ENCODE assay signal across 10 cellular contexts in genomic region chr1:170765712-170766330, GRCh38.
DNase-seq lines count a peak whose midpoint lies in the region; ATAC-seq, FAIRE-seq and TF ChIP-seq lines count a peak whose summit lies in the region.
"Had no signal": no experiment of that assay in that cellular context is flagged by ENCODE, and none has a peak within 500 bp of the region (broad histone marks: within the 10 kb centered on the region; RNA-seq: fewer than 3 reads in every experiment).

No MANE protein-coding gene starts in this region.

- in situ Hi-C loops in ACHN (cut with HindIII; ENCODE audit: low pct_ligation_motif_present, low pct_unique_long_range_greater_than_20kb, low sequenced_read_pairs): no loop called here
- in situ Hi-C loops in astrocyte of the cerebellum (cut with HindIII; ENCODE audit: low sequenced_read_pairs): no loop called here

- H3K9me1 ChIP-seq in keratinocyte (ENCODE audit: control insufficient read depth, extremely low read depth, insufficient read depth, low read length): no peaks in the 10 kb centered on the region

- no peaks in the 10 kb centered on the region for H4K20me1 ChIP-seq in keratinocyte (ENCODE audit: control insufficient read depth, extremely low read depth, insufficient read depth, low read length)

- TF ChIP-seq CTCF in astrocyte of the cerebellum (IDR thresholded peaks at IDR 0.05; ENCODE audit: low read depth, low read length, missing control alignments) (peak; percentile 56), keratinocyte (optimal IDR thresholded peaks at IDR 0.05 in 1 of 3, IDR thresholded peaks at IDR 0.05 in 1 of 3, conservative IDR thresholded peaks at IDR 0.05 in 1 of 3; ENCODE audit: extremely low read depth in 1 of 3, insufficient read depth in 2 of 3, low read length in 3 of 3) (peak in 2 of 3 experiments; percentile 45)

- no peaks in the 10 kb centered on the region for H3K9me3 ChIP-seq in keratinocyte (ENCODE audit: control insufficient read depth, low read depth, low read length)

- no peak for ATAC-seq in GM21737 (IDR thresholded peaks at IDR 0.05; ENCODE audit: unreplicated experiment)
- no peak for ATAC-seq in GM21381 (IDR thresholded peaks at IDR 0.05; ENCODE audit: unreplicated experiment)

- no peak overlapping the region for H3K4me3 ChIP-seq in Jurkat, Clone E6-1 (ENCODE audit: low read length)
- H3K4me3 ChIP-seq in astrocyte of the cerebellum (ENCODE audit: low read depth, low read length): no peak overlapping the region
- H3K4me3 ChIP-seq in keratinocyte (ENCODE audit: control insufficient read depth in 2 of 3, extremely low read depth in 1 of 3, insufficient read depth in 2 of 3, low read depth in 1 of 3, low read length in 3 of 3): no peak overlapping the region

- no peaks in the 10 kb centered on the region for H3K4me1 ChIP-seq in keratinocyte (ENCODE audit: control insufficient read depth, extremely low read depth, insufficient read depth, low read length)

- no peak overlapping the region for H3K27ac ChIP-seq in keratinocyte (ENCODE audit: control insufficient read depth, insufficient read depth, low read length)
- H3K27ac ChIP-seq: HL-60 had no signal

- H3K4me2 ChIP-seq in keratinocyte (ENCODE audit: control insufficient read depth, extremely low read depth, insufficient read depth, low read depth, low read length): no peak overlapping the region

- peak; percentile 13 for DNase-seq in ACHN
- DNase-seq in Jurkat, Clone E6-1 (ENCODE audit: low read depth, low spot score): peak; percentile 18
- DNase-seq in astrocyte of the cerebellum (ENCODE audit: low read depth): peak; percentile 38
- no peak for DNase-seq in keratinocyte (ENCODE audit: low read depth, low spot score)
- no peak for DNase-seq in cortex of kidney (lab: John Stamatoyannopoulos, UW)
- DNase-seq in activated CD4-positive, CD25-positive, alpha-beta regulatory T cell (lab: John Stamatoyannopoulos, UW): no peak
- DNase-seq: activated CD8-positive, alpha-beta memory T cell treated with anti-CD3 and anti-CD28 coated beads, Interleukin-2, amount 50 U/mL, for 48 hours had no signal

- H3K9ac ChIP-seq in keratinocyte (ENCODE audit: control insufficient read depth, extremely low read depth, insufficient read depth, low read length): no peak overlapping the region

- FAIRE-seq in keratinocyte (lab: Jason Lieb, UNC): no peak

- H3K36me3 ChIP-seq in keratinocyte (ENCODE audit: control insufficient read depth in 2 of 2, extremely low read depth in 1 of 2, insufficient read depth in 2 of 2, low read length in 2 of 2): no peaks in the 10 kb centered on the region

- dilution Hi-C loops in keratinocyte (cut with MboI; ENCODE audit: extremely low pct_ligation_motif_present, low sequenced_read_pairs): no loop called here

- no peaks in the 10 kb centered on the region for H3K27me3 ChIP-seq in keratinocyte (ENCODE audit: control insufficient read depth, extremely low read depth, insufficient read depth, low read length)

- no peaks in the 10 kb centered on the region for H3K79me2 ChIP-seq in keratinocyte (ENCODE audit: control insufficient read depth, insufficient read depth, low read length)

- H2AFZ ChIP-seq in keratinocyte (ENCODE audit: control insufficient read depth, low read length): no peak overlapping the region

Comparison
In these comparisons a context has a peak if more than half of its experiments do, and no peak if none do; other contexts are left out.
1. DNase-seq: peak in ACHN (single experiment), Jurkat, Clone E6-1 (single experiment) and astrocyte of the cerebellum (single experiment); none in keratinocyte (single experiment), cortex of kidney (single experiment) and activated CD4-positive, CD25-positive, alpha-beta regulatory T cell (0 of 4).